Comparison of ENCODE assay signal across 10 cellular contexts in genomic region chr22:46038516-46039430, GRCh38.
A peak's percentile ranks its signal among the peaks of the same experiment; 100 is the strongest.
DNase-seq lines count a peak whose midpoint lies in the region; ATAC-seq and TF ChIP-seq lines count a peak whose summit lies in the region.
"Had no signal": no experiment of that assay in that cellular context is flagged by ENCODE, and none has a peak within 500 bp of the region (broad histone marks: within the 10 kb centered on the region; RNA-seq: fewer than 3 reads in every experiment).

No MANE protein-coding gene starts in this region.

- no peak overlapping the region for H3K4me3 Mint-ChIP-seq in MCF 10A (ENCODE audit: unreplicated experiment)
- peak overlapping the region; percentile 61 to 77 (median 62) for H3K4me3 Mint-ChIP-seq in nephron

- H3K9me3 ChIP-seq in breast epithelium (no peaks in the 10 kb centered on the region), body of pancreas (no peaks in the 10 kb centered on the region), tibial nerve (no peaks in the 10 kb centered on the region)

- H3K36me3 Mint-ChIP-seq in MCF 10A (ENCODE audit: insufficient read depth, unreplicated experiment) = no peaks in the 10 kb centered on the region
- no peaks in the 10 kb centered on the region for H3K36me3 Mint-ChIP-seq in nephron (ENCODE audit: low read depth)
- H3K36me3 Mint-ChIP-seq in activated naive CD4-positive, alpha-beta T cell treated with anti-CD3 and anti-CD28 coated beads, Interleukin-2, amount 50 U/mL, for 72 hours = peaks cover 4% of the 10 kb centered on the region in 2 donors

- peak in 1 of 2 donors; percentile 45 for DNase-seq in breast epithelium (ENCODE audit: low spot score in 2 of 2)
- DNase-seq in MCF 10A (ENCODE audit: unreplicated experiment) = no peak
- peak in 2 of 4 donors; percentile 27 to 34 for DNase-seq in body of pancreas
- no peak for DNase-seq in tibial nerve (ENCODE audit: low spot score in 2 of 2)
- DNase-seq in stimulated activated CD4-positive, alpha-beta T cell treated with anti-CD3 and anti-CD28 coated beads, Interleukin-4, amount 100 ng/mL, for 1 hour = no peak
- DNase-seq in activated naive CD4-positive, alpha-beta T cell treated with anti-CD3 and anti-CD28 coated beads, Interleukin-2, amount 50 U/mL, for 72 hours (ENCODE audit: low spot score in 2 of 2) = no peak
- DNase-seq: NCI-H524, SIG-M5 had no signal

- WGBS in body of pancreas, 2 donors = 55 to 56% methylated on average over 18 of the region's 18 CpGs
- 44 to 57% methylated on average over 18 of the region's 18 CpGs for WGBS in tibial nerve, 2 donors

- H3K4me3 ChIP-seq in breast epithelium = peak overlapping the region in 1 of 3 donors; percentile 37
- no peak overlapping the region for H3K4me3 ChIP-seq in body of pancreas
- H3K4me3 ChIP-seq in tibial nerve = no peak overlapping the region

- H3K4me1 Mint-ChIP-seq in MCF 10A (ENCODE audit: insufficient read depth, unreplicated experiment) = peaks cover 7% of the 10 kb centered on the region
- peaks cover 19% of the 10 kb centered on the region for H3K4me1 Mint-ChIP-seq in nephron

- H3K27me3 ChIP-seq in breast epithelium = no peaks in the 10 kb centered on the region
- H3K27me3 ChIP-seq in body of pancreas = no peaks in the 10 kb centered on the region
- no peaks in the 10 kb centered on the region for H3K27me3 ChIP-seq in tibial nerve

- H3K9me3 Mint-ChIP-seq in MCF 10A (ENCODE audit: unreplicated experiment) = no peaks in the 10 kb centered on the region
- no peaks in the 10 kb centered on the region for H3K9me3 Mint-ChIP-seq in nephron
- no peaks in the 10 kb centered on the region for H3K9me3 Mint-ChIP-seq in activated naive CD4-positive, alpha-beta T cell treated with anti-CD3 and anti-CD28 coated beads, Interleukin-2, amount 50 U/mL, for 72 hours

- H3K36me3 ChIP-seq in breast epithelium (no peaks in the 10 kb centered on the region), body of pancreas (replicated peaks in 1 of 2; ENCODE audit: insufficient read depth in 1 of 2, low read depth in 2 of 2) (no peaks in the 10 kb centered on the region), tibial nerve (no peaks in the 10 kb centered on the region)

- CTCF ChIA-PET in MCF 10A (lab: Yijun Ruan, JAX) = interaction anchor here (0.9 to 6.0 kb wide), 3 partner anchors 13 to 33 kb away, joined by 4 to 36 read pairs (median 10); no protein-coding TSS in a partner anchor

- no TSS peak for BruUV-seq in MCF 10A (replicated peaks; lab: Mats Ljungman, UMichigan)

- TF ChIP-seq POLR2A in breast epithelium (IDR thresholded peaks at IDR 0.05) (no peak), body of pancreas (IDR thresholded peaks at IDR 0.05) (no peak), tibial nerve (IDR thresholded peaks at IDR 0.05) (no peak)

- H3K27ac Mint-ChIP-seq in MCF 10A (ENCODE audit: low read depth, unreplicated experiment) (no peak overlapping the region), nephron (peak overlapping the region in 1 of 3 experiments; percentile 11)
- peak overlapping the region in 1 of 2 donors; percentile 37 for H3K27ac Mint-ChIP-seq in activated naive CD4-positive, alpha-beta T cell treated with anti-CD3 and anti-CD28 coated beads, Interleukin-2, amount 50 U/mL, for 72 hours

- peak overlapping the region; percentile 89 to 100 for H3K27ac ChIP-seq in breast epithelium
- peak overlapping the region; percentile 55 to 100 (median 98) for H3K27ac ChIP-seq in body of pancreas
- H3K27ac ChIP-seq in tibial nerve = peak overlapping the region; percentile 16 to 78 (median 57)

- no peaks in the 10 kb centered on the region for H3K27me3 Mint-ChIP-seq in MCF 10A (ENCODE audit: insufficient read depth, unreplicated experiment)
- H3K27me3 Mint-ChIP-seq in nephron (ENCODE audit: low read depth) = no peaks in the 10 kb centered on the region

- H3K4me1 ChIP-seq in breast epithelium = peaks cover 6 to 24% of the 10 kb centered on the region in 2 donors
- peaks cover 77% of the 10 kb centered on the region for H3K4me1 ChIP-seq in body of pancreas
- peaks cover 0 to 92% (median 33%) of the 10 kb centered on the region in 4 donors for H3K4me1 ChIP-seq in tibial nerve

- ATAC-seq in body of pancreas = no peak
- no peak for ATAC-seq in activated naive CD4-positive, alpha-beta T cell treated with anti-CD3 and anti-CD28 coated beads, Interleukin-2, amount 50 U/mL, for 72 hours
- no peak for ATAC-seq in GM19397 (IDR thresholded peaks at IDR 0.05; ENCODE audit: unreplicated experiment)

- TF ChIP-seq CTCF in breast epithelium (IDR thresholded peaks at IDR 0.05) = no peak
- TF ChIP-seq CTCF in MCF 10A (IDR thresholded peaks at IDR 0.05; ENCODE audit: unreplicated experiment) = no peak
- TF ChIP-seq CTCF in body of pancreas (IDR thresholded peaks at IDR 0.05) = no peak
- no peak for TF ChIP-seq CTCF in nephron (IDR thresholded peaks at IDR 0.05; ENCODE audit: unreplicated experiment in 3 of 3)
- TF ChIP-seq CTCF in tibial nerve (IDR thresholded peaks at IDR 0.05) = no peak

- intact Hi-C loops in breast epithelium (cut with DNase I; ENCODE audit: low total_unique reads) = no loop called here
- intact Hi-C loops in MCF 10A (cut with micrococcal nuclease) = no loop called here
- intact Hi-C loops in body of pancreas (cut with DNase I) = no loop called here

- TF ChIP-seq EP300 in tibial nerve (IDR thresholded peaks at IDR 0.05) = no peak

- POLR2A ChIA-PET in MCF 10A (lab: Yijun Ruan, JAX) = interaction anchor here (4.0 to 5.8 kb wide), 2 partner anchors 16 to 31 kb away, joined by 76 to 128 read pairs; no protein-coding TSS in a partner anchor
